Comparison of ENCODE assay signal across 1 cellular context in genomic region chr11:5581014-5581413, GRCh38.
TF ChIP-seq lines count a peak whose summit lies in the region.

No MANE protein-coding gene starts in this region.

TF ChIP-seq in K562, 482 proteins besides CTCF, POLR2A, EP300 and RAD21 (continued from another document):
- no peak for TF ChIP-seq E4F1 (CRISPR knock-in tag; IDR thresholded peaks at IDR 0.05; ENCODE audit: borderline replicate concordance)
- TF ChIP-seq RB1 (IDR thresholded peaks at IDR 0.05; ENCODE audit: low read depth), result no peak
- TF ChIP-seq ZNF699 (CRISPR knock-in tag; IDR thresholded peaks at IDR 0.05; ENCODE audit: insufficient replicate concordance), result no peak
- no peak for TF ChIP-seq FOXA1 (IDR thresholded peaks at IDR 0.05; ENCODE audit: borderline replicate concordance)
